8 cellular contexts compared by ENCODE assay signal in genomic region chr6:143677577-143677890, GRCh38. TPM values are rescaled to one million over a fixed set of nuclear protein-coding genes. Genes with fewer than 3 reads are reported as not detected.
A peak's percentile ranks its signal among the peaks of the same experiment; 100 is the strongest.
DNase-seq lines count a peak whose midpoint lies in the region; ATAC-seq and TF ChIP-seq lines count a peak whose summit lies in the region.

No MANE protein-coding gene starts in this region.

- H3K36me3 ChIP-seq in BJ (ENCODE audit: control insufficient read depth, insufficient read depth, low read length): no peaks in the 10 kb centered on the region; the same call in 1 of the 2 replicates
- H3K36me3 ChIP-seq in neutrophil: no peaks in the 10 kb centered on the region

- ATAC-seq in HG03045 (IDR thresholded peaks at IDR 0.05; ENCODE audit: unreplicated experiment): no peak

- POLR2A ChIA-PET in BJ (lab: Charles Lee): no interaction called here
- POLR2A ChIA-PET in RWPE1 (lab: Yijun Ruan, JAX; ENCODE audit: low non-redundant PET): no interaction called here

- DNase-seq in BJ (ENCODE audit: low read depth): no peak
- no peak for DNase-seq in RWPE1 (ENCODE audit: low spot score)
- no peak for DNase-seq in epithelial cell of proximal tubule (ENCODE audit: low read depth)
- no peak for DNase-seq in DMS53 treated with DMSO at 0.1 percent for 48 hours (lab: John Stamatoyannopoulos, UW; ENCODE audit: unreplicated experiment)
- no peak for DNase-seq in SK-N-DZ (ENCODE audit: low spot score)
- no peak for DNase-seq in activated gamma-delta T cell treated with Interleukin-2 at 50 U/mL for 16 hours

- CTCF ChIA-PET in BJ (lab: Yijun Ruan, JAX) (no interaction called here), RWPE1 (lab: Yijun Ruan, JAX) (no interaction called here)

- H3K27ac ChIP-seq in RWPE1: peak overlapping the region; percentile 98
- peak overlapping the region; percentile 81 for H3K27ac ChIP-seq in neutrophil

- TF ChIP-seq CTCF in BJ (IDR thresholded peaks at IDR 0.05; ENCODE audit: insufficient read depth, low read depth, low read length): no peak
- no peak for TF ChIP-seq CTCF in RWPE1 (conservative IDR thresholded peaks at IDR 0.05; ENCODE audit: low read depth)
- no peak for TF ChIP-seq CTCF in epithelial cell of proximal tubule (conservative IDR thresholded peaks at IDR 0.05; ENCODE audit: low read depth, low read length)
- no peak for TF ChIP-seq CTCF in neutrophil (IDR thresholded peaks at IDR 0.05)

- H3K27me3 ChIP-seq in BJ (ENCODE audit: control insufficient read depth, insufficient read depth, low read length) (no peaks in the 10 kb centered on the region), neutrophil (no peaks in the 10 kb centered on the region)

- peak overlapping the region; percentile 88 for H3K4me3 ChIP-seq in BJ (ENCODE audit: low read depth, low read length)
- peak overlapping the region; percentile 66 for H3K4me3 ChIP-seq in epithelial cell of proximal tubule (ENCODE audit: low read depth, low read length)
- peak overlapping the region in 1 of 2 experiments; percentile 77 for H3K4me3 ChIP-seq in neutrophil (ENCODE audit: low read depth in 1 of 2, low read length in 1 of 2)

- no peaks in the 10 kb centered on the region for H3K9me3 ChIP-seq in neutrophil

- H3K4me1 ChIP-seq in neutrophil (ENCODE audit: control insufficient read depth in 1 of 2, insufficient read depth in 1 of 2, low read depth in 1 of 2, low read length in 1 of 2): peaks cover 26 to 50% of the 10 kb centered on the region in 2 experiments

RNA-seq across cellular contexts. Expression of gene PHACTR2, which starts 0.2 kb away (rescaled TPM):
- 26.0 and 30.6 TPM in 2 replicates for polyA plus RNA-seq in BJ (2011; rRNA removed)
- 37.1 and 39.1 TPM in 2 replicates for polyA minus RNA-seq in BJ (2011; rRNA and poly(A)+ RNA removed)
- total RNA-seq in epithelial cell of proximal tubule: 13.8 and 15.9 TPM in 2 replicates
- 3.9 and 4.8 TPM in 2 replicates for polyA plus RNA-seq in SK-N-DZ (2014; cell fraction: cytosol; rRNA removed)
- polyA plus RNA-seq in SK-N-DZ (2014; cell fraction: nucleus; rRNA removed): 2.4 and 2.6 TPM in 2 replicates
